ENCODE assay signal across 1 cellular context in genomic region chr11:769887-770641, GRCh38.
TF ChIP-seq lines count a peak whose summit lies in the region.

No MANE protein-coding gene starts in this region.

TF ChIP-seq in HepG2, 621 proteins besides CTCF, POLR2A, EP300 and RAD21 (continues in another document):
- TF ChIP-seq MED8 (CRISPR knock-in tag; IDR thresholded peaks at IDR 0.05; ENCODE audit: insufficient replicate concordance) = no peak
- no peak for TF ChIP-seq NFIB (CRISPR knock-in tag; IDR thresholded peaks at IDR 0.05; ENCODE audit: borderline replicate concordance)
- no peak for TF ChIP-seq MIXL1 (CRISPR knock-in tag; IDR thresholded peaks at IDR 0.05)
- TF ChIP-seq THYN1 (CRISPR knock-in tag; IDR thresholded peaks at IDR 0.05; ENCODE audit: borderline replicate concordance, low read depth) = no peak
- no peak for TF ChIP-seq ZNF407 (CRISPR knock-in tag; IDR thresholded peaks at IDR 0.05; ENCODE audit: not compliant biosample characterization)
- no peak for TF ChIP-seq DPF2 (CRISPR knock-in tag; IDR thresholded peaks at IDR 0.05; ENCODE audit: borderline replicate concordance, low read depth)
- no peak for TF ChIP-seq HNRNPL (IDR thresholded peaks at IDR 0.05; ENCODE audit: low read depth, low read length)
- TF ChIP-seq ASH2L (IDR thresholded peaks at IDR 0.05; ENCODE audit: insufficient read length, low read depth, low read length) = no peak
- TF ChIP-seq SNAI1 (CRISPR knock-in tag; IDR thresholded peaks at IDR 0.05; ENCODE audit: borderline replicate concordance) = no peak
- TF ChIP-seq, protein P1, sequence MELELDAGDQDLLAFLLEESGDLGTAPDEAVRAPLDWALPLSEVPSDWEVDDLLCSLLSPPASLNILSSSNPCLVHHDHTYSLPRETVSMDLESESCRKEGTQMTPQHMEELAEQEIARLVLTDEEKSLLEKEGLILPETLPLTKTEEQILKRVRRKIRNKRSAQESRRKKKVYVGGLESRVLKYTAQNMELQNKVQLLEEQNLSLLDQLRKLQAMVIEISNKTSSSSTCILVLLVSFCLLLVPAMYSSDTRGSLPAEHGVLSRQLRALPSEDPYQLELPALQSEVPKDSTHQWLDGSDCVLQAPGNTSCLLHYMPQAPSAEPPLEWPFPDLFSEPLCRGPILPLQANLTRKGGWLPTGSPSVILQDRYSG (CRISPR knock-in tag; IDR thresholded peaks at IDR 0.05) = no peak
- no peak for TF ChIP-seq KAT2B (IDR thresholded peaks at IDR 0.05; ENCODE audit: borderline replicate concordance, low read depth, low read length)
- no peak for TF ChIP-seq SP5 (CRISPR knock-in tag; IDR thresholded peaks at IDR 0.05; ENCODE audit: borderline replicate concordance, low read depth)
- no peak for TF ChIP-seq ZNF770 (CRISPR knock-in tag; IDR thresholded peaks at IDR 0.05)
- TF ChIP-seq ZNF83 (CRISPR knock-in tag; IDR thresholded peaks at IDR 0.05; ENCODE audit: borderline replicate concordance) = no peak
- TF ChIP-seq RBFOX2 (IDR thresholded peaks at IDR 0.05; ENCODE audit: low read depth, low read length) = 0 out of 2 replicates have a peak, but pooled peaks have one; percentile 26
- TF ChIP-seq, protein P2, sequence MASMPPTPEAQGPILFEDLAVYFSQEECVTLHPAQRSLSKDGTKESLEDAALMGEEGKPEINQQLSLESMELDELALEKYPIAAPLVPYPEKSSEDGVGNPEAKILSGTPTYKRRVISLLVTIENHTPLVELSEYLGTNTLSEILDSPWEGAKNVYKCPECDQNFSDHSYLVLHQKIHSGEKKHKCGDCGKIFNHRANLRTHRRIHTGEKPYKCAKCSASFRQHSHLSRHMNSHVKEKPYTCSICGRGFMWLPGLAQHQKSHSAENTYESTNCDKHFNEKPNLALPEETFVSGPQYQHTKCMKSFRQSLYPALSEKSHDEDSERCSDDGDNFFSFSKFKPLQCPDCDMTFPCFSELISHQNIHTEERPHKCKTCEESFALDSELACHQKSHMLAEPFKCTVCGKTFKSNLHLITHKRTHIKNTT (CRISPR knock-in tag; IDR thresholded peaks at IDR 0.05) = no peak
- TF ChIP-seq ZBTB1 (CRISPR knock-in tag; IDR thresholded peaks at IDR 0.05; ENCODE audit: borderline replicate concordance) = no peak
- TF ChIP-seq MYPOP (CRISPR knock-in tag; IDR thresholded peaks at IDR 0.05) = no peak
- TF ChIP-seq, protein P3, sequence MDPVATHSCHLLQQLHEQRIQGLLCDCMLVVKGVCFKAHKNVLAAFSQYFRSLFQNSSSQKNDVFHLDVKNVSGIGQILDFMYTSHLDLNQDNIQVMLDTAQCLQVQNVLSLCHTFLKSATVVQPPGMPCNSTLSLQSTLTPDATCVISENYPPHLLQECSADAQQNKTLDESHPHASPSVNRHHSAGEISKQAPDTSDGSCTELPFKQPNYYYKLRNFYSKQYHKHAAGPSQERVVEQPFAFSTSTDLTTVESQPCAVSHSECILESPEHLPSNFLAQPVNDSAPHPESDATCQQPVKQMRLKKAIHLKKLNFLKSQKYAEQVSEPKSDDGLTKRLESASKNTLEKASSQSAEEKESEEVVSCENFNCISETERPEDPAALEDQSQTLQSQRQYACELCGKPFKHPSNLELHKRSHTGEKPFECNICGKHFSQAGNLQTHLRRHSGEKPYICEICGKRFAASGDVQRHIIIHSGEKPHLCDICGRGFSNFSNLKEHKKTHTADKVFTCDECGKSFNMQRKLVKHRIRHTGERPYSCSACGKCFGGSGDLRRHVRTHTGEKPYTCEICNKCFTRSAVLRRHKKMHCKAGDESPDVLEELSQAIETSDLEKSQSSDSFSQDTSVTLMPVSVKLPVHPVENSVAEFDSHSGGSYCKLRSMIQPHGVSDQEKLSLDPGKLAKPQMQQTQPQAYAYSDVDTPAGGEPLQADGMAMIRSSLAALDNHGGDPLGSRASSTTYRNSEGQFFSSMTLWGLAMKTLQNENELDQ (CRISPR knock-in tag; IDR thresholded peaks at IDR 0.05; ENCODE audit: borderline replicate concordance) = no peak
- no peak for TF ChIP-seq NONO (IDR thresholded peaks at IDR 0.05)
- TF ChIP-seq NONO (CRISPR knock-in tag; conservative IDR thresholded peaks at IDR 0.05) = no peak
- TF ChIP-seq CENPT (CRISPR knock-in tag; IDR thresholded peaks at IDR 0.05; ENCODE audit: low read depth) = no peak
- TF ChIP-seq ZNF841 (CRISPR knock-in tag; IDR thresholded peaks at IDR 0.05; ENCODE audit: borderline replicate concordance) = no peak
- TF ChIP-seq ZNF296 (CRISPR knock-in tag; conservative IDR thresholded peaks at IDR 0.05) = no peak
- peak; percentile 26; the same call in 1 of the 2 replicates for TF ChIP-seq ZNF574 (CRISPR knock-in tag; IDR thresholded peaks at IDR 0.05)
- peak; percentile 30; the same call in 1 of the 2 replicates for TF ChIP-seq ZFY (CRISPR knock-in tag; IDR thresholded peaks at IDR 0.05)
- no peak for TF ChIP-seq STAG1 (CRISPR knock-in tag; IDR thresholded peaks at IDR 0.05)
- no peak for TF ChIP-seq ZNF263 (CRISPR knock-in tag; IDR thresholded peaks at IDR 0.05)
- TF ChIP-seq, protein P4, sequence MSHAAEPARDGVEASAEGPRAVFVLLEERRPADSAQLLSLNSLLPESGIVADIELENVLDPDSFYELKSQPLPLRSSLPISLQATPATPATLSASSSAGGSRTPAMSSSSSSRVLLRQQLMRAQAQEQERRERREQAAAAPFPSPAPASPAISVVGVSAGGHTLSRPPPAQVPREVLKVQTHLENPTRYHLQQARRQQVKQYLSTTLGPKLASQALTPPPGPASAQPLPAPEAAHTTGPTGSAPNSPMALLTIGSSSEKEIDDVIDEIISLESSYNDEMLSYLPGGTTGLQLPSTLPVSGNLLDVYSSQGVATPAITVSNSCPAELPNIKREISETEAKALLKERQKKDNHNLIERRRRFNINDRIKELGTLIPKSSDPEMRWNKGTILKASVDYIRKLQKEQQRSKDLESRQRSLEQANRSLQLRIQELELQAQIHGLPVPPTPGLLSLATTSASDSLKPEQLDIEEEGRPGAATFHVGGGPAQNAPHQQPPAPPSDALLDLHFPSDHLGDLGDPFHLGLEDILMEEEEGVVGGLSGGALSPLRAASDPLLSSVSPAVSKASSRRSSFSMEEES (CRISPR knock-in tag; IDR thresholded peaks at IDR 0.05) = no peak
- TF ChIP-seq SETDB1 (CRISPR knock-in tag; IDR thresholded peaks at IDR 0.05; ENCODE audit: borderline replicate concordance) = no peak
- no peak for TF ChIP-seq SIN3A (IDR thresholded peaks at IDR 0.05; ENCODE audit: borderline replicate concordance, low read depth, low read length)
- no peak for TF ChIP-seq NCOR1 (IDR thresholded peaks at IDR 0.05; ENCODE audit: borderline replicate concordance, low read length)
- no peak for TF ChIP-seq ZZZ3 (CRISPR knock-in tag; IDR thresholded peaks at IDR 0.05; ENCODE audit: borderline replicate concordance)
